12 cellular contexts compared by ENCODE assay signal in genomic region chr14:54252072-54252730, GRCh38.
DNase-seq lines count a peak whose midpoint lies in the region; ATAC-seq lines count a peak whose summit lies in the region.
"Had no signal": no experiment of that assay in that cellular context is flagged by ENCODE, and none has a peak within 500 bp of the region (broad histone marks: within the 10 kb centered on the region; RNA-seq: fewer than 3 reads in every experiment).

No MANE protein-coding gene starts in this region.

- H3K14ac ChIP-seq in trophoblast cell (ENCODE audit: low read length): no peak overlapping the region

- H3K27ac ChIP-seq in trophoblast cell (ENCODE audit: low read depth, low read length): no peak overlapping the region

- H3K9me3 ChIP-seq in trophoblast cell (ENCODE audit: insufficient read depth, low read depth, low read length): no peaks in the 10 kb centered on the region

- no peaks in the 10 kb centered on the region for H3K36me3 ChIP-seq in trophoblast cell (ENCODE audit: control insufficient read depth in 1 of 2, insufficient read depth in 2 of 2, low read length in 2 of 2)

- H2BK120ac ChIP-seq in trophoblast cell (ENCODE audit: insufficient read depth, low read length, poor library complexity): no peak overlapping the region

- no peak overlapping the region for H2AK5ac ChIP-seq in trophoblast cell (ENCODE audit: low read length)

- no peak overlapping the region for H2BK12ac ChIP-seq in trophoblast cell (ENCODE audit: low read length)

- H2AFZ ChIP-seq in trophoblast cell (ENCODE audit: insufficient read depth, low read length, poor library complexity): no peak overlapping the region

- WGBS in trophoblast cell (ENCODE audit: extremely low coverage, insufficient coverage, insufficient read length): no CpG with 5 or more reads among the region's 2 CpGs

- H4K12ac ChIP-seq in trophoblast cell (ENCODE audit: low read depth, low read length): no peak overlapping the region

- no peak overlapping the region for H3K23ac ChIP-seq in trophoblast cell (ENCODE audit: low read length)

- H3K4me3 ChIP-seq in trophoblast cell (ENCODE audit: low read depth, low read length): no peak overlapping the region

- no peaks in the 10 kb centered on the region for H3K27me3 ChIP-seq in trophoblast cell (ENCODE audit: insufficient read depth, low read length)

- H4K8ac ChIP-seq in trophoblast cell (ENCODE audit: low read depth, low read length): no peak overlapping the region

- H3K9ac ChIP-seq in trophoblast cell (ENCODE audit: low read length): no peak overlapping the region

- peaks cover 6 to 13% of the 10 kb centered on the region in 2 experiments for H3K4me1 ChIP-seq in trophoblast cell (ENCODE audit: control insufficient read depth in 1 of 2, insufficient read depth in 2 of 2, low read length in 2 of 2)

- ATAC-seq in HG03354 (IDR thresholded peaks at IDR 0.05; ENCODE audit: poor library complexity, severe bottlenecking, unreplicated experiment): no peak

- H3K4me2 ChIP-seq in trophoblast cell (ENCODE audit: low read length): peak overlapping the region; percentile 9

- no peak overlapping the region for H3K18ac ChIP-seq in trophoblast cell (ENCODE audit: low read length)

- H2BK5ac ChIP-seq in trophoblast cell (ENCODE audit: low read depth, low read length, poor library complexity): no peak overlapping the region

- no peaks in the 10 kb centered on the region for H3K79me2 ChIP-seq in trophoblast cell (ENCODE audit: control insufficient read depth, insufficient read depth, low read length, poor library complexity)

- DNase-seq in ELF-1 (ENCODE audit: low read depth, low spot score) (peak; percentile 36), RPMI7951 (ENCODE audit: low read depth) (peak; percentile 92), fibroblast of gingiva (ENCODE audit: low read depth) (peak; percentile 8), trophoblast cell (peak; percentile 64 to 71), cerebellum (ENCODE audit: low spot score) (no peak), occipital lobe (lab: John Stamatoyannopoulos, UW) (no peak), NCI-H128 (lab: John Stamatoyannopoulos, UW; ENCODE audit: unreplicated experiment) (no peak)
- DNase-seq: dermis blood vessel endothelial cell, DMS53, NCI-H2171 treated with DMSO at 0.1 percent for 48 hours, SHP77 treated with DMSO at 0.1 percent for 48 hours had no signal

- H4K91ac ChIP-seq in trophoblast cell (ENCODE audit: low read depth, low read length): no peak overlapping the region

- no peak overlapping the region for H3K4ac ChIP-seq in trophoblast cell (ENCODE audit: low read depth, low read length)

- no peaks in the 10 kb centered on the region for H3K79me1 ChIP-seq in trophoblast cell (ENCODE audit: low read length)

Comparison
In these comparisons a context has a peak if more than half of its experiments do, and no peak if none do; other contexts are left out.
1. DNase-seq: peak in ELF-1 (single experiment), RPMI7951 (single experiment), fibroblast of gingiva (single experiment) and trophoblast cell (2 of 2); none in cerebellum (single experiment), occipital lobe (single experiment) and NCI-H128 (single experiment).